ENCODE assay signal across 13 cellular contexts in the genomic region with DNA sequence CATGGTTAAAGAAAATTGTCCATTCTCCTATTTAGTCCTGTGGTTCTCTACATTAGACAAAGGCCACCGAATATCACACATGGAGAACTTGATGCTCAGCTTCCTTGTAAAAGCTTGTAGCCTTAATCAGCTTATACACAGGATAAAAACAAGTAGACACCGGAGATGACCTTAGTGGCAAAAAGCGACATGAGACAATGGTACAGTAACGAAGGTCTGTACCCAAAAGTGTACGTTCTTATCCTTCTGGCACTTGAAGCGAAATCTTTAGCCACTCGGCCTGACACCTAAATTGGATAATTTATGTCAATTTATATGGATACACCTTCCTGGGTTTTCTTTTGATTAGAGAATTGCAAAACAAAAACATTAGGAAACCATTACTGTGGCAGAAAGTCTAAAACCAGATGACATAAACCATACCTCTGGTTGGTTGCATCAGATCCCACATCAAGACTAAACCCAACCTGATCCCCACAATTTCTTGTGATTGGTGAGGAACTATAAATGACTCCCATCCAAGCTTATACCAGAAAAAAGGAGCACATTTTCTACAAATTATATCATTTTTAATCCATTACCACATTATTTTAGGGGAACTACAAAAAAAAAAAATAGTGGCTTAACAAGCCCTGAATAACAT. TPM values are rescaled to one million over a fixed set of nuclear protein-coding genes. Genes with fewer than 3 reads are reported as not detected.
DNase-seq lines count a peak whose midpoint lies in the region; ATAC-seq and TF ChIP-seq lines count a peak whose summit lies in the region.
"Had no signal": no experiment of that assay in that cellular context is flagged by ENCODE, and none has a peak within 500 bp of the region (broad histone marks: within the 10 kb centered on the region; RNA-seq: fewer than 3 reads in every experiment).

No MANE protein-coding gene starts in this region.

- no peaks in the 10 kb centered on the region for H3F3A ChIP-seq in neural cell (ENCODE audit: insufficient read depth, low read length, poor library complexity, severe bottlenecking)

- H3K4me2 ChIP-seq in neural cell (ENCODE audit: low read length), result no peak overlapping the region

- H3K4me3 ChIP-seq in neural cell (ENCODE audit: low read length) (peak overlapping the region; percentile 2), ascending aorta (peak overlapping the region in 1 of 2 donors; percentile 19)
- H3K4me3 ChIP-seq: SJSA1 had no signal

- H3K36me3 ChIP-seq in neural cell (ENCODE audit: insufficient read depth, low read length) (peaks cover 21% of the 10 kb centered on the region), ascending aorta (peaks cover 74 to 97% of the 10 kb centered on the region in 2 donors)

- DNase-seq in Calu3, result no peak
- DNase-seq in NCI-H82 treated with DMSO at 0.1 percent for 48 hours (lab: John Stamatoyannopoulos, UW; ENCODE audit: unreplicated experiment), result peak; percentile 65
- no peak for DNase-seq in chondrocyte (ENCODE audit: low spot score)
- DNase-seq in medulla oblongata (ENCODE audit: extremely low spot score), result no peak
- no peak for DNase-seq in Right ventricle myocardium superior
- no peak for DNase-seq in ascending aorta (ENCODE audit: low spot score in 2 of 2)
- DNase-seq: DMS53, KG1, mesendoderm, NCI-H226 had no signal

- TF ChIP-seq EP300 in neural cell (conservative IDR thresholded peaks at IDR 0.05; ENCODE audit: poor library complexity, severe bottlenecking), result no peak

- H4K20me1 ChIP-seq in neural cell (ENCODE audit: insufficient read depth), result peaks cover 61% of the 10 kb centered on the region

- intact Hi-C loops in Calu3 (cut with micrococcal nuclease; ENCODE audit: unreplicated experiment) (no loop called here), Right ventricle myocardium superior (cut with DNase I) (no loop called here), ascending aorta (cut with DNase I) (loop anchor here (2.0 kb wide), 1 partner anchor 15 kb away; no protein-coding TSS in a partner anchor)

- no TSS peak for BruUV-seq in Calu3 (replicated peaks; lab: Mats Ljungman, UMichigan)

- TF ChIP-seq CTCF in Calu3 (IDR thresholded peaks at IDR 0.05; ENCODE audit: unreplicated experiment), result no peak
- TF ChIP-seq CTCF in chondrocyte (IDR thresholded peaks at IDR 0.05), result no peak
- TF ChIP-seq CTCF in neural cell (IDR thresholded peaks at IDR 0.05; ENCODE audit: poor library complexity, severe bottlenecking), result no peak
- no peak for TF ChIP-seq CTCF in ascending aorta (IDR thresholded peaks at IDR 0.05)

- peaks cover 89% of the 10 kb centered on the region for H3K79me2 ChIP-seq in neural cell (replicated peaks; ENCODE audit: insufficient read depth, low read length)

- CTCF ChIA-PET in Calu3 (lab: Charles Lee), result interaction anchor here (0.5 to 1.3 kb wide), 5 partner anchors 33 to 116 kb away, joined by 3 to 6 read pairs (median 3); no protein-coding TSS in a partner anchor

- no peaks in the 10 kb centered on the region for H3K9me3 Mint-ChIP-seq in Calu3 (ENCODE audit: low read depth, unreplicated experiment)
- no peaks in the 10 kb centered on the region for H3K9me3 Mint-ChIP-seq in chondrocyte (ENCODE audit: low read depth)

- H3K9me3 ChIP-seq in neural cell (ENCODE audit: low read length) (no peaks in the 10 kb centered on the region), ascending aorta (no peaks in the 10 kb centered on the region)
- H3K9me3 ChIP-seq: SJSA1 had no signal

- H3K36me3 Mint-ChIP-seq in Calu3 (ENCODE audit: insufficient read depth, unreplicated experiment) (peaks cover 100% of the 10 kb centered on the region), chondrocyte (ENCODE audit: low read depth) (peaks cover 49% of the 10 kb centered on the region)

- H3K9me2 ChIP-seq in neural cell (ENCODE audit: insufficient read depth, low read length), result no peaks in the 10 kb centered on the region

- H3K4me1 ChIP-seq in ascending aorta, result peaks cover 15 to 68% of the 10 kb centered on the region in 2 donors

- H3K27me3 Mint-ChIP-seq in Calu3 (ENCODE audit: unreplicated experiment) (no peaks in the 10 kb centered on the region), chondrocyte (ENCODE audit: low read depth) (no peaks in the 10 kb centered on the region)

- TF ChIP-seq RAD21 in neural cell (conservative IDR thresholded peaks at IDR 0.05), result no peak

- no peak overlapping the region for H3K9ac ChIP-seq in neural cell (ENCODE audit: low read length)

- H3K4me1 Mint-ChIP-seq in Calu3 (ENCODE audit: low read depth, unreplicated experiment) (peaks cover 48% of the 10 kb centered on the region), chondrocyte (ENCODE audit: low read depth) (peaks cover 58% of the 10 kb centered on the region)

- H3K27ac Mint-ChIP-seq in Calu3 (ENCODE audit: unreplicated experiment), result peak overlapping the region; percentile 42
- H3K27ac Mint-ChIP-seq in chondrocyte (ENCODE audit: unreplicated experiment), result peak overlapping the region; percentile 50

- ATAC-seq in HG02884 (IDR thresholded peaks at IDR 0.05; ENCODE audit: unreplicated experiment) (no peak), Right ventricle myocardium superior (ENCODE audit: poor library complexity) (no peak)

- no peak overlapping the region for H2AFZ ChIP-seq in neural cell (ENCODE audit: low read depth, low read length)

- H3K27me3 ChIP-seq in neural cell (ENCODE audit: insufficient read depth, low read depth, low read length) (no peaks in the 10 kb centered on the region), ascending aorta (no peaks in the 10 kb centered on the region)
- H3K27me3 ChIP-seq: SJSA1 had no signal

- H3K27ac ChIP-seq in neural cell (ENCODE audit: low read length) (no peak overlapping the region), ascending aorta (no peak overlapping the region)
- H3K27ac ChIP-seq: SJSA1 had no signal

- H3K4me3 Mint-ChIP-seq in Calu3 (ENCODE audit: low read depth, unreplicated experiment), result peak overlapping the region; percentile 28
- no peak overlapping the region for H3K4me3 Mint-ChIP-seq in chondrocyte (ENCODE audit: unreplicated experiment)

TF ChIP-seq in neural cell, 6 proteins besides CTCF, POLR2A, EP300 and RAD21:
- TF ChIP-seq SMC3 (conservative IDR thresholded peaks at IDR 0.05; ENCODE audit: poor library complexity) (no peak), TAF1 (IDR thresholded peaks at IDR 0.05; ENCODE audit: low read depth) (no peak), EZH2 (IDR thresholded peaks at IDR 0.05; ENCODE audit: borderline replicate concordance, insufficient read depth, low read length, poor library complexity, severe bottlenecking) (no peak), MXI1 (conservative IDR thresholded peaks at IDR 0.05; ENCODE audit: poor library complexity, severe bottlenecking) (no peak), POLR2AphosphoS5 (IDR thresholded peaks at IDR 0.05) (no peak)
- TF ChIP-seq, protein P1, sequence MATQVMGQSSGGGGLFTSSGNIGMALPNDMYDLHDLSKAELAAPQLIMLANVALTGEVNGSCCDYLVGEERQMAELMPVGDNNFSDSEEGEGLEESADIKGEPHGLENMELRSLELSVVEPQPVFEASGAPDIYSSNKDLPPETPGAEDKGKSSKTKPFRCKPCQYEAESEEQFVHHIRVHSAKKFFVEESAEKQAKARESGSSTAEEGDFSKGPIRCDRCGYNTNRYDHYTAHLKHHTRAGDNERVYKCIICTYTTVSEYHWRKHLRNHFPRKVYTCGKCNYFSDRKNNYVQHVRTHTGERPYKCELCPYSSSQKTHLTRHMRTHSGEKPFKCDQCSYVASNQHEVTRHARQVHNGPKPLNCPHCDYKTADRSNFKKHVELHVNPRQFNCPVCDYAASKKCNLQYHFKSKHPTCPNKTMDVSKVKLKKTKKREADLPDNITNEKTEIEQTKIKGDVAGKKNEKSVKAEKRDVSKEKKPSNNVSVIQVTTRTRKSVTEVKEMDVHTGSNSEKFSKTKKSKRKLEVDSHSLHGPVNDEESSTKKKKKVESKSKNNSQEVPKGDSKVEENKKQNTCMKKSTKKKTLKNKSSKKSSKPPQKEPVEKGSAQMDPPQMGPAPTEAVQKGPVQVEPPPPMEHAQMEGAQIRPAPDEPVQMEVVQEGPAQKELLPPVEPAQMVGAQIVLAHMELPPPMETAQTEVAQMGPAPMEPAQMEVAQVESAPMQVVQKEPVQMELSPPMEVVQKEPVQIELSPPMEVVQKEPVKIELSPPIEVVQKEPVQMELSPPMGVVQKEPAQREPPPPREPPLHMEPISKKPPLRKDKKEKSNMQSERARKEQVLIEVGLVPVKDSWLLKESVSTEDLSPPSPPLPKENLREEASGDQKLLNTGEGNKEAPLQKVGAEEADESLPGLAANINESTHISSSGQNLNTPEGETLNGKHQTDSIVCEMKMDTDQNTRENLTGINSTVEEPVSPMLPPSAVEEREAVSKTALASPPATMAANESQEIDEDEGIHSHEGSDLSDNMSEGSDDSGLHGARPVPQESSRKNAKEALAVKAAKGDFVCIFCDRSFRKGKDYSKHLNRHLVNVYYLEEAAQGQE (IDR thresholded peaks at IDR 0.05; ENCODE audit: borderline replicate concordance), result no peak

RNA-seq across cellular contexts. Expression of a gene that starts 6.1 kb away (rescaled TPM):
- total RNA-seq in Calu3 (2022) (422 and 479 TPM in 2 replicates), chondrocyte (217 to 277 TPM (median 238 TPM) in 3 replicates), Right ventricle myocardium superior (134 TPM), ascending aorta (232 TPM)
- 750 and 839 TPM in 2 replicates for polyA plus RNA-seq in neural cell
- polyA minus RNA-seq in neural cell, result 567 and 581 TPM in 2 replicates

RNA-seq across cellular contexts. Expression of a gene that starts 35.9 kb away (rescaled TPM):
- total RNA-seq in Calu3 (2022) (47.4 and 56.7 TPM in 2 replicates), chondrocyte (42.2 to 46.1 TPM (median 44.6 TPM) in 3 replicates), Right ventricle myocardium superior (37.2 TPM), ascending aorta (109 TPM)
- 49.2 and 54.8 TPM in 2 replicates for polyA plus RNA-seq in neural cell
- 44.1 and 54.4 TPM in 2 replicates for polyA minus RNA-seq in neural cell

RNA-seq across cellular contexts. Expression of a gene that starts 36.7 kb away (rescaled TPM):
- total RNA-seq in Calu3 (2022) (230 and 267 TPM in 2 replicates), chondrocyte (123 to 128 TPM (median 128 TPM) in 3 replicates), Right ventricle myocardium superior (198 TPM), ascending aorta (85.5 TPM)
- 514 and 557 TPM in 2 replicates for polyA plus RNA-seq in neural cell
- 60.4 and 67.0 TPM in 2 replicates for polyA minus RNA-seq in neural cell

RNA-seq across cellular contexts. Expression of a gene that starts 36.8 kb away (rescaled TPM):
- total RNA-seq in Calu3 (2022) (44.6 and 53.0 TPM in 2 replicates), chondrocyte (26.8 to 29.3 TPM (median 27.8 TPM) in 3 replicates), Right ventricle myocardium superior (53.2 TPM), ascending aorta (62.2 TPM)
- 55.2 and 67.0 TPM in 2 replicates for polyA plus RNA-seq in neural cell
- 44.9 and 50.4 TPM in 2 replicates for polyA minus RNA-seq in neural cell
